Comparison of ENCODE assay signal across 1 cellular context in genomic region chr3:13428678-13429077, GRCh38. TPM values are rescaled to one million over a fixed set of nuclear protein-coding genes. Genes with fewer than 3 reads are reported as not detected.
"Had no signal": no experiment of that assay in that cellular context is flagged by ENCODE, and none has a peak within 500 bp of the region (broad histone marks: within the 10 kb centered on the region; RNA-seq: fewer than 3 reads in every experiment).

No MANE protein-coding gene starts in this region.

RNA-seq across cellular contexts. Expression of gene NUP210, which starts 8.6 kb away (rescaled TPM):
- total RNA-seq: bronchial epithelial cell had no signal
